Comparison of ENCODE assay signal across 20 cellular contexts in the genomic region with DNA sequence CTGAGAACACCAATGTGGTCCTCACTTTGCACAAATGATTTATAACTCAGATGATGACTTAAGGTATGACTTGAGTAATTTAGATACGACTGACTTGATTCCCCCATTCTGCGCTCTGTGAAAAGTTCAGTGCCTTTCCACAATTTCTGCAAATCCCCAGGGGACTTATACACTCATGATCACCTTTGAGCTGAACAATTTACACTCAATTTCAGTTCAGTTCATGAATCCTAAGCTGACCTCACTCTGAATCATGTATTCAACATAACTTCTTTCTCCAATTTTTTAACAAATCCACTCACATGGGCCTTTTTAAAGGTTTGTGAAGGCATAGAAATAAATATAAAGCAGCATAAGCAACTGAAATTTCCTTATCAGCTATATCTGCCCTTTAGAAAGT.
"Had no signal": no experiment of that assay in that cellular context is flagged by ENCODE, and none has a peak within 500 bp of the region (broad histone marks: within the 10 kb centered on the region; RNA-seq: fewer than 3 reads in every experiment).

No MANE protein-coding gene starts in this region.

- H3K36me3 ChIP-seq: spleen, tibial artery had no signal

- H3K9me3 Mint-ChIP-seq: activated T-helper 2 cell treated with anti-CD3 and anti-CD28 coated beads, Interferon-gamma antibody, Interleukin-2, Interleukin-4, amounts not matched to agents 10 μg/mL and 5 μg/mL and 100 μg/mL, durations not matched to agents 14 hours and 24 hours and 36 hours; endodermal cell had no signal

- H3K4me3 ChIP-seq: body of pancreas, dorsolateral prefrontal cortex, SK-N-MC, spleen, tibial artery had no signal

- H3K27me3 Mint-ChIP-seq: activated CD8-positive, alpha-beta T cell treated with anti-CD3 and anti-CD28 coated beads for 36 hours had no signal

- H3K27ac Mint-ChIP-seq: activated CD8-positive, alpha-beta T cell treated with anti-CD3 and anti-CD28 coated beads for 36 hours; activated T-helper 2 cell treated with anti-CD3 and anti-CD28 coated beads, Interferon-gamma antibody, Interleukin-2, Interleukin-4, amounts not matched to agents 10 μg/mL and 5 μg/mL and 100 μg/mL, durations not matched to agents 14 hours and 24 hours and 36 hours; endodermal cell had no signal

- H3K27me3 ChIP-seq: body of pancreas, dorsolateral prefrontal cortex, spleen, tibial artery had no signal

- DNase-seq: activated CD4-positive, alpha-beta T cell treated with anti-CD3 and anti-CD28 coated beads for 48 hours; activated CD4-positive, CD25-positive, alpha-beta regulatory T cell; activated CD8-positive, alpha-beta T cell treated with anti-CD3 and anti-CD28 coated beads for 36 hours; activated naive CD4-positive, alpha-beta T cell treated with Interleukin-2 at 50 U/mL for 16 hours; activated T-cell treated with anti-CD3 and anti-CD28 coated beads, Interleukin-2, amount 50 U/mL, for 1 hour; body of pancreas; central memory CD4-positive, alpha-beta T cell; dorsolateral prefrontal cortex; endodermal cell; erythroblast; glutamatergic neuron; hypothalamus; islet precursor cell; spleen; stimulated activated CD8-positive, alpha-beta memory T cell treated with anti-CD3 and anti-CD28 coated beads, Interleukin-4, amount 100 ng/mL, for 48 hours; stimulated activated naive CD4-positive, alpha-beta T cell treated with Interleukin-2 at 50 U/mL for 16 hours; tibial artery had no signal

- H3K4me1 ChIP-seq: body of pancreas had no signal

- H3K27ac ChIP-seq: body of pancreas, SK-N-MC, spleen, tibial artery had no signal

- H3K4me3 Mint-ChIP-seq: activated CD8-positive, alpha-beta T cell treated with anti-CD3 and anti-CD28 coated beads for 36 hours; endodermal cell had no signal

- H3K9me3 ChIP-seq: body of pancreas, spleen, tibial artery had no signal

- ATAC-seq: activated CD8-positive, alpha-beta T cell treated with anti-CD3 and anti-CD28 coated beads for 36 hours; body of pancreas; left lobe of liver had no signal
